30 cellular contexts compared by ENCODE assay signal in genomic region chr6:147392917-147393625, GRCh38.
A peak's percentile ranks its signal among the peaks of the same experiment; 100 is the strongest.
DNase-seq lines count a peak whose midpoint lies in the region; ATAC-seq, FAIRE-seq and TF ChIP-seq lines count a peak whose summit lies in the region.
"Had no signal": no experiment of that assay in that cellular context is flagged by ENCODE, and none has a peak within 500 bp of the region (broad histone marks: within the 10 kb centered on the region; RNA-seq: fewer than 3 reads in every experiment).

No MANE protein-coding gene starts in this region.

- H3K36me3 ChIP-seq in kidney (ENCODE audit: control insufficient read depth in 1 of 2, insufficient read depth in 2 of 2, low read length in 2 of 2), result no peaks in the 10 kb centered on the region
- H3K36me3 ChIP-seq: BLaER1 treated with 17β-estradiol and CSF1 and Interleukin-3, amounts not matched to agents 10 nM and 100 nM; colonic mucosa; SJCRH30; upper lobe of right lung had no signal

- no peaks in the 10 kb centered on the region for H3K27me3 Mint-ChIP-seq in type B pancreatic cell
- H3K27me3 Mint-ChIP-seq: activated naive CD8-positive, alpha-beta T cell had no signal

- H3K9me3 Mint-ChIP-seq in type B pancreatic cell, result no peaks in the 10 kb centered on the region

- peak; percentile 41 for DNase-seq in kidney
- no peak for DNase-seq in activated naive CD4-positive, alpha-beta T cell treated with anti-CD3 and anti-CD28 coated beads, Interleukin-2, amount 50 U/mL, for 16 hours
- no peak for DNase-seq in HuH-7 (ENCODE audit: low spot score)
- no peak for DNase-seq in type B pancreatic cell (ENCODE audit: extremely low spot score, unreplicated experiment)
- DNase-seq: activated CD4-positive, alpha-beta T cell treated with anti-CD3 and anti-CD28 coated beads for 48 hours; activated effector memory CD4-positive, alpha-beta T cell treated with Interleukin-2 at 50 U/mL for 16 hours; aorta; colonic mucosa; COR-L47; DMS79 treated with DMSO at 0.1 percent for 48 hours; effector CD4-positive, alpha-beta T cell; GDM1; H7; hypothalamus; left cardiac atrium; mammary epithelial cell; NCI-H1436 treated with DMSO at 0.1 percent for 48 hours; SJCRH30; stimulated activated CD4-positive, alpha-beta T cell treated with anti-CD3 and anti-CD28 coated beads, Interleukin-4, amount 100 ng/mL, for 1 hour; SW 1271; T1000; upper lobe of right lung had no signal

- FAIRE-seq in kidney (lab: Jason Lieb, UNC), result no peak
- FAIRE-seq: GM19239 had no signal

- H3K9me3 ChIP-seq in kidney (ENCODE audit: control insufficient read depth in 1 of 2, low read length in 2 of 2), result no peaks in the 10 kb centered on the region
- H3K9me3 ChIP-seq: BLaER1 treated with 17β-estradiol and CSF1 and Interleukin-3, amounts not matched to agents 10 nM and 100 nM; colonic mucosa; SJCRH30; upper lobe of right lung had no signal

- H3K4me1 Mint-ChIP-seq in type B pancreatic cell (ENCODE audit: unreplicated experiment), result peaks cover 3% of the 10 kb centered on the region

- no peak overlapping the region for H3K4me3 Mint-ChIP-seq in type B pancreatic cell
- H3K4me3 Mint-ChIP-seq: activated naive CD8-positive, alpha-beta T cell had no signal

- intact Hi-C loops in kidney (cut with DNase I), result no loop called here

- TF ChIP-seq CTCF in kidney (IDR thresholded peaks at IDR 0.05; ENCODE audit: borderline replicate concordance, extremely low read depth, insufficient read depth) (no peak), type B pancreatic cell (conservative IDR thresholded peaks at IDR 0.05) (no peak)

- no peaks in the 10 kb centered on the region for H3K36me3 Mint-ChIP-seq in type B pancreatic cell
- H3K36me3 Mint-ChIP-seq: activated naive CD8-positive, alpha-beta T cell had no signal

- H3K4me3 ChIP-seq in kidney (ENCODE audit: low read length in 2 of 2), result no peak overlapping the region
- H3K4me3 ChIP-seq: BLaER1 treated with 17β-estradiol and CSF1 and Interleukin-3, amounts not matched to agents 10 nM and 100 nM; colonic mucosa; SJCRH30; upper lobe of right lung had no signal

- H3K9ac ChIP-seq in kidney (ENCODE audit: low read length in 2 of 2), result no peak overlapping the region
- H3K9ac ChIP-seq: BLaER1 treated with 17β-estradiol and CSF1 and Interleukin-3, amounts not matched to agents 10 nM and 100 nM had no signal

- no peak overlapping the region for H3K27ac ChIP-seq in kidney (ENCODE audit: low read depth in 2 of 2, low read length in 2 of 2)
- H3K27ac ChIP-seq: BLaER1 treated with 17β-estradiol and CSF1 and Interleukin-3, amounts not matched to agents 10 nM and 100 nM; colonic mucosa; epithelial cell of prostate; SJCRH30; upper lobe of right lung; VCaP had no signal

- H3K27ac Mint-ChIP-seq in type B pancreatic cell, result no peak overlapping the region
- H3K27ac Mint-ChIP-seq: activated naive CD8-positive, alpha-beta T cell had no signal

- no peaks in the 10 kb centered on the region for H3K4me1 ChIP-seq in kidney (ENCODE audit: control insufficient read depth in 1 of 2, insufficient read depth in 1 of 2, low read depth in 1 of 2, low read length in 2 of 2)
- H3K4me1 ChIP-seq: BLaER1 treated with 17β-estradiol and CSF1 and Interleukin-3, amounts not matched to agents 10 nM and 100 nM; colonic mucosa; upper lobe of right lung had no signal

- ATAC-seq in GM18868 (IDR thresholded peaks at IDR 0.05; ENCODE audit: unreplicated experiment) (peak; percentile 80), GM21526 (IDR thresholded peaks at IDR 0.05; ENCODE audit: low FRiP score, unreplicated experiment) (peak; percentile 49), HG03175 (IDR thresholded peaks at IDR 0.05; ENCODE audit: unreplicated experiment) (peak; percentile 47)
- ATAC-seq: left cardiac atrium, upper lobe of right lung had no signal
